ENCODE assay signal across 16 cellular contexts in the genomic region with DNA sequence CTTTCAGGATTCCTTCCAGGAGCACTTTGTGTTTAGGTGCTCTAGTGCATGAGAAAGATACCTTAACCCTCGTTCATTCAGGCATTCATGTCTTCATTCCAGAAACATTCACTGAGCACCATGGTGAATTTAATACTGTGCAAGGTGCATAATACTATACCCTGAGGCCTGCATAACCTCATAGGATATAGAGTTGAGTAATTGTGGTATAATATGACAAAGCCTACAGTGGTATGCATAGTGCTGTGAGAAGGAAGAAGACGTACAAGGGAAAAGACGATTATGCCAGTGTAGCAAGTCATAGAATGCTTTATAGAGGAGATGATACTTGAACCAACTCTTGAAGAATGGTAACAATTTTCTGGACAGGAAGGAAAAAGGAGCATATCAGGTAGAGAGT. TPM values are rescaled to one million over a fixed set of nuclear protein-coding genes. Genes with fewer than 3 reads are reported as not detected.
DNase-seq lines count a peak whose midpoint lies in the region; ATAC-seq and TF ChIP-seq lines count a peak whose summit lies in the region.
"Had no signal": no experiment of that assay in that cellular context is flagged by ENCODE, and none has a peak within 500 bp of the region (broad histone marks: within the 10 kb centered on the region; RNA-seq: fewer than 3 reads in every experiment).

No MANE protein-coding gene starts in this region.

- H3K27ac Mint-ChIP-seq in activated CD8-positive, alpha-beta memory T cell treated with anti-CD3 and anti-CD28 coated beads, Interleukin-2, amount 10 ng/mL, durations not matched to agents 7 days and 5 days, result no peak overlapping the region
- peak overlapping the region; percentile 40 for H3K27ac Mint-ChIP-seq in activated T-helper 17 cell treated with anti-CD3 and anti-CD28 coated beads, Interleukin-2, amount 50 U/mL, for 72 hours
- no peak overlapping the region for H3K27ac Mint-ChIP-seq in activated CD4-positive, alpha-beta memory T cell treated with anti-CD3 and anti-CD28 coated beads, Interleukin-2, amount 10 ng/mL, durations not matched to agents 7 days and 5 days
- H3K27ac Mint-ChIP-seq: CD4-positive, CD25-positive, alpha-beta regulatory T cell; HFFc6 had no signal

- H3K27me3 Mint-ChIP-seq in activated CD8-positive, alpha-beta memory T cell treated with anti-CD3 and anti-CD28 coated beads, Interleukin-2, amount 10 ng/mL, durations not matched to agents 7 days and 5 days, result no peaks in the 10 kb centered on the region
- H3K27me3 Mint-ChIP-seq in activated T-helper 17 cell treated with anti-CD3 and anti-CD28 coated beads, Interleukin-2, amount 50 U/mL, for 72 hours, result no peaks in the 10 kb centered on the region
- H3K27me3 Mint-ChIP-seq in activated CD4-positive, alpha-beta memory T cell treated with anti-CD3 and anti-CD28 coated beads, Interleukin-2, amount 10 ng/mL, durations not matched to agents 7 days and 5 days, result no peaks in the 10 kb centered on the region
- H3K27me3 Mint-ChIP-seq: CD4-positive, CD25-positive, alpha-beta regulatory T cell had no signal

- ATAC-seq in activated CD8-positive, alpha-beta memory T cell treated with anti-CD3 and anti-CD28 coated beads, Interleukin-2, amount 10 ng/mL, durations not matched to agents 7 days and 5 days, result peak; percentile 83
- peak; percentile 90 for ATAC-seq in activated T-helper 17 cell treated with anti-CD3 and anti-CD28 coated beads, Interleukin-2, amount 50 U/mL, for 72 hours (replicated peaks)
- ATAC-seq: GM12878 had no signal

- POLR2A ChIA-PET in activated CD4-positive, alpha-beta memory T cell treated with anti-CD3 and anti-CD28 coated beads, Interleukin-2, amount 10 ng/mL, durations not matched to agents 7 days and 5 days (lab: Charles Lee), result no interaction called here

- H3K9me3 Mint-ChIP-seq in activated CD8-positive, alpha-beta memory T cell treated with anti-CD3 and anti-CD28 coated beads, Interleukin-2, amount 10 ng/mL, durations not matched to agents 7 days and 5 days (ENCODE audit: low read depth), result no peaks in the 10 kb centered on the region
- H3K9me3 Mint-ChIP-seq in activated T-helper 17 cell treated with anti-CD3 and anti-CD28 coated beads, Interleukin-2, amount 50 U/mL, for 72 hours, result no peaks in the 10 kb centered on the region
- no peaks in the 10 kb centered on the region for H3K9me3 Mint-ChIP-seq in activated CD4-positive, alpha-beta memory T cell treated with anti-CD3 and anti-CD28 coated beads, Interleukin-2, amount 10 ng/mL, durations not matched to agents 7 days and 5 days
- H3K9me3 Mint-ChIP-seq: HFFc6 had no signal

- CTCF ChIA-PET in activated CD8-positive, alpha-beta memory T cell treated with anti-CD3 and anti-CD28 coated beads, Interleukin-2, amount 10 ng/mL, durations not matched to agents 7 days and 5 days (lab: Charles Lee), result no interaction called here
- CTCF ChIA-PET in activated CD4-positive, alpha-beta memory T cell treated with anti-CD3 and anti-CD28 coated beads, Interleukin-2, amount 10 ng/mL, durations not matched to agents 7 days and 5 days (lab: Charles Lee), result no interaction called here

- H3K4me3 ChIP-seq in epithelial cell of esophagus (ENCODE audit: low read length), result no peak overlapping the region
- H3K4me3 ChIP-seq: BLaER1 treated with 17β-estradiol and CSF1 and Interleukin-3, amounts not matched to agents 10 nM and 100 nM; GM12878 had no signal

- no peak overlapping the region for H3K4me3 Mint-ChIP-seq in activated CD8-positive, alpha-beta memory T cell treated with anti-CD3 and anti-CD28 coated beads, Interleukin-2, amount 10 ng/mL, durations not matched to agents 7 days and 5 days
- H3K4me3 Mint-ChIP-seq in activated T-helper 17 cell treated with anti-CD3 and anti-CD28 coated beads, Interleukin-2, amount 50 U/mL, for 72 hours, result no peak overlapping the region
- H3K4me3 Mint-ChIP-seq in activated CD4-positive, alpha-beta memory T cell treated with anti-CD3 and anti-CD28 coated beads, Interleukin-2, amount 10 ng/mL, durations not matched to agents 7 days and 5 days, result no peak overlapping the region
- H3K4me3 Mint-ChIP-seq: CD4-positive, CD25-positive, alpha-beta regulatory T cell; HFFc6 had no signal

- no peak for DNase-seq in activated CD8-positive, alpha-beta memory T cell treated with anti-CD3 and anti-CD28 coated beads, Interleukin-2, amount 10 ng/mL, durations not matched to agents 7 days and 5 days
- DNase-seq in activated CD8-positive, alpha-beta memory T cell treated with anti-CD3 and anti-CD28 coated beads, Interleukin-2, amount 50 U/mL, for 48 hours, result no peak
- DNase-seq in M059J (ENCODE audit: low read depth) (peak; percentile 5), epithelial cell of esophagus (ENCODE audit: low read depth) (peak; percentile 6), islet precursor cell (no peak), epidermal melanocyte (ENCODE audit: insufficient read length, low spot score) (no peak)
- DNase-seq in activated CD4-positive, alpha-beta memory T cell treated with anti-CD3 and anti-CD28 coated beads, Interleukin-2, amount 10 ng/mL, durations not matched to agents 7 days and 5 days, result no peak
- DNase-seq: ACHN; Calu3; CD4-positive, CD25-positive, alpha-beta regulatory T cell; DMS 273 treated with DMSO at 0.1 percent for 48 hours; HCEC 1CT; HFFc6 had no signal

- TF ChIP-seq CTCF in epithelial cell of esophagus (IDR thresholded peaks at IDR 0.05; ENCODE audit: insufficient read depth, low read depth, low read length, missing control alignments), result no peak

- H3K36me3 Mint-ChIP-seq in activated CD8-positive, alpha-beta memory T cell treated with anti-CD3 and anti-CD28 coated beads, Interleukin-2, amount 10 ng/mL, durations not matched to agents 7 days and 5 days, result peaks cover 62% of the 10 kb centered on the region
- peaks cover 94% of the 10 kb centered on the region for H3K36me3 Mint-ChIP-seq in activated T-helper 17 cell treated with anti-CD3 and anti-CD28 coated beads, Interleukin-2, amount 50 U/mL, for 72 hours (ENCODE audit: low read depth)
- H3K36me3 Mint-ChIP-seq in activated CD4-positive, alpha-beta memory T cell treated with anti-CD3 and anti-CD28 coated beads, Interleukin-2, amount 10 ng/mL, durations not matched to agents 7 days and 5 days (ENCODE audit: low read depth), result peaks cover 65% of the 10 kb centered on the region

- peaks cover 30% of the 10 kb centered on the region for H3K4me1 Mint-ChIP-seq in activated CD8-positive, alpha-beta memory T cell treated with anti-CD3 and anti-CD28 coated beads, Interleukin-2, amount 10 ng/mL, durations not matched to agents 7 days and 5 days
- peaks cover 25% of the 10 kb centered on the region for H3K4me1 Mint-ChIP-seq in activated T-helper 17 cell treated with anti-CD3 and anti-CD28 coated beads, Interleukin-2, amount 50 U/mL, for 72 hours
- H3K4me1 Mint-ChIP-seq in activated CD4-positive, alpha-beta memory T cell treated with anti-CD3 and anti-CD28 coated beads, Interleukin-2, amount 10 ng/mL, durations not matched to agents 7 days and 5 days, result peaks cover 16% of the 10 kb centered on the region

RNA-seq across cellular contexts. Expression of a gene that starts 34.3 kb away (rescaled TPM):
- 10 to 100 TPM; 38.6 to 40.3 TPM for total RNA-seq in activated CD8-positive, alpha-beta memory T cell treated with anti-CD3 and anti-CD28 coated beads, Interleukin-2, amount 10 ng/mL, durations not matched to agents 7 days and 5 days
- 11.5 and 15.5 TPM in 2 replicates for total RNA-seq in M059J (2014; rRNA removed; shearing (Covaris generic))
- total RNA-seq in activated T-helper 17 cell treated with anti-CD3 and anti-CD28 coated beads, Interleukin-2, amount 50 U/mL, for 72 hours, result 10 to 100 TPM; 17.1 to 21.4 TPM
- total RNA-seq in activated CD4-positive, alpha-beta memory T cell treated with anti-CD3 and anti-CD28 coated beads, Interleukin-2, amount 10 ng/mL, durations not matched to agents 7 days and 5 days, result 10 to 100 TPM; 36.3 to 36.5 TPM

Comparison
In these comparisons a context has a peak if more than half of its experiments do, and no peak if none do; other contexts are left out.
1. DNase-seq: peak in M059J (single experiment) and epithelial cell of esophagus (single experiment); none in activated CD8-positive, alpha-beta memory T cell treated with anti-CD3 and anti-CD28 coated beads, Interleukin-2, amount 10 ng/mL, durations not matched to agents 7 days and 5 days (single experiment), activated CD8-positive, alpha-beta memory T cell treated with anti-CD3 and anti-CD28 coated beads, Interleukin-2, amount 50 U/mL, for 48 hours (single experiment), islet precursor cell (single experiment), activated CD4-positive, alpha-beta memory T cell treated with anti-CD3 and anti-CD28 coated beads, Interleukin-2, amount 10 ng/mL, durations not matched to agents 7 days and 5 days (single experiment) and epidermal melanocyte (single experiment).